ENCODE assay signal across 2 cellular contexts in the genomic region with DNA sequence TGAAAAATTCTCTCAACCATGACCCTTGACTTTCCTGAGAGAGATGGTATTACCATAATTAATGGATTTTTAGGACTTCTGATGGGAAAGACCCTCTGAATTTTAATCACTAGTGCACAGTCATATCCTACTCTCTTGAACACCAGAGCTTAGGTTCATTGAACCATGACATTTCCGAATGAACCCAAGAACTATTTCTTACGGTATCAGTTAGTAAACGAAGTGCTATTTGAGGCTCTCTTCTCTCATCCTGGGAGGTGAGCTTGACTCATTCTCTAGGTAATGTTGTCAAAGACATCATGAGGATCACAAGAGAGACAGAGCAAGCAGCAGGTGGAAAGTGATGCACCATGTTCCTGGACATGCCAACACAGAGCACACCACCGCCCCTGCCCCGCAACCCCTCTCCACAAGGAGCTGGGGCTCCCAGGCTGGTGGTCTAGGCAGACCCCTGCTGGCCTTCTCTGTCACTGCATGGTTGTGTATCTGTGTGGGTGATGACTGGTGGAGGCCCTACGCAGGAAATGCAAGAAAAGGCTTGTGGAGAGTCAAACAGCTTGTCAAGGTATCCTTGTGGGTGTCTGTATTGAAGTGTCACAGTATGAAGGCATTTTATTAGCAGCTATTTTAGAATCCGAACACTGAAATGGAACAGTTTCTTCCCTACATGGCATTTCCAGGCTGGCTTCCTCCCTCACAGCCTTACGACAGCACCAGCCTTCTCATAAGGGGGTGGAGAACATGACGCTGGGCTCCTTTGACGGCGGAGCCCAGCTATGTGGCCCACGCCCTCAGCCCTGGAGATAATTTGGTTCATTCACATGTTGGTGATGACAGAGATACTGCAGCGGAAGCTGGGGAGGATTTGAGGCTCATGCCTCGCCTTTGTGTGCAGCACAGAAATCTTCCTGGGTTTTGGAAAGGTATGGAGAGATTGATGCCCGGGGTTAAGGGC.
TF ChIP-seq lines count a peak whose summit lies in the region.

No MANE protein-coding gene starts in this region.

TF ChIP-seq in SK-N-SH, 30 proteins besides CTCF, POLR2A, EP300 and RAD21 (continued from another document):
- TF ChIP-seq FOSL2 (IDR thresholded peaks at IDR 0.05; ENCODE audit: borderline replicate concordance, low read depth): no peak
- TF ChIP-seq, protein P1, sequence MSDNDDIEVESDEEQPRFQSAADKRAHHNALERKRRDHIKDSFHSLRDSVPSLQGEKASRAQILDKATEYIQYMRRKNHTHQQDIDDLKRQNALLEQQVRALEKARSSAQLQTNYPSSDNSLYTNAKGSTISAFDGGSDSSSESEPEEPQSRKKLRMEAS (IDR thresholded peaks at IDR 0.05; ENCODE audit: low read depth): no peak
- TF ChIP-seq, protein P2, sequence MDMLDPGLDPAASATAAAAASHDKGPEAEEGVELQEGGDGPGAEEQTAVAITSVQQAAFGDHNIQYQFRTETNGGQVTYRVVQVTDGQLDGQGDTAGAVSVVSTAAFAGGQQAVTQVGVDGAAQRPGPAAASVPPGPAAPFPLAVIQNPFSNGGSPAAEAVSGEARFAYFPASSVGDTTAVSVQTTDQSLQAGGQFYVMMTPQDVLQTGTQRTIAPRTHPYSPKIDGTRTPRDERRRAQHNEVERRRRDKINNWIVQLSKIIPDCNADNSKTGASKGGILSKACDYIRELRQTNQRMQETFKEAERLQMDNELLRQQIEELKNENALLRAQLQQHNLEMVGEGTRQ (IDR thresholded peaks at IDR 0.05; ENCODE audit: borderline replicate concordance, low read depth, low read length): no peak
- no peak for TF ChIP-seq FOXM1 (IDR thresholded peaks at IDR 0.05; ENCODE audit: low read depth)
- TF ChIP-seq ELF1 (IDR thresholded peaks at IDR 0.05): no peak
- no peak for TF ChIP-seq IRF3 (IDR thresholded peaks at IDR 0.05; ENCODE audit: low read depth, low read length)
- TF ChIP-seq, protein P3, sequence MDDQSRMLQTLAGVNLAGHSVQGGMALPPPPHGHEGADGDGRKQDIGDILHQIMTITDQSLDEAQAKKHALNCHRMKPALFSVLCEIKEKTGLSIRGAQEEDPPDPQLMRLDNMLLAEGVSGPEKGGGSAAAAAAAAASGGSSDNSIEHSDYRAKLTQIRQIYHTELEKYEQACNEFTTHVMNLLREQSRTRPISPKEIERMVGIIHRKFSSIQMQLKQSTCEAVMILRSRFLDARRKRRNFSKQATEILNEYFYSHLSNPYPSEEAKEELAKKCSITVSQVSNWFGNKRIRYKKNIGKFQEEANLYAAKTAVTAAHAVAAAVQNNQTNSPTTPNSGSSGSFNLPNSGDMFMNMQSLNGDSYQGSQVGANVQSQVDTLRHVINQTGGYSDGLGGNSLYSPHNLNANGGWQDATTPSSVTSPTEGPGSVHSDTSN (IDR thresholded peaks at IDR 0.05): no peak
- no peak for TF ChIP-seq NRF1 (IDR thresholded peaks at IDR 0.05; ENCODE audit: low read depth, low read length)
- no peak for TF ChIP-seq NFIC (IDR thresholded peaks at IDR 0.05; ENCODE audit: borderline replicate concordance)
- TF ChIP-seq RCOR1 (IDR thresholded peaks at IDR 0.05; ENCODE audit: low read length): no peak

TF ChIP-seq in SK-N-SH treated with all-trans-retinoic acid at 6 μM for 48 hours, 23 proteins besides CTCF, POLR2A, EP300 and RAD21 (continued from another document):
- no peak for TF ChIP-seq POU6F1 (CRISPR knock-in tag; IDR thresholded peaks at IDR 0.05; ENCODE audit: borderline replicate concordance, low read depth)
- TF ChIP-seq GLIS3 (CRISPR knock-in tag; IDR thresholded peaks at IDR 0.05): no peak
- TF ChIP-seq ARNTL (CRISPR knock-in tag; IDR thresholded peaks at IDR 0.05; ENCODE audit: borderline replicate concordance, low read depth): no peak
- TF ChIP-seq ZFP30 (CRISPR knock-in tag; IDR thresholded peaks at IDR 0.05): no peak
- no peak for TF ChIP-seq TOX (CRISPR knock-in tag; IDR thresholded peaks at IDR 0.05; ENCODE audit: borderline replicate concordance)
- no peak for TF ChIP-seq ZNF70 (CRISPR knock-in tag; IDR thresholded peaks at IDR 0.05)
- no peak for TF ChIP-seq SNAI2 (CRISPR knock-in tag; IDR thresholded peaks at IDR 0.05)
- TF ChIP-seq, protein P4, sequence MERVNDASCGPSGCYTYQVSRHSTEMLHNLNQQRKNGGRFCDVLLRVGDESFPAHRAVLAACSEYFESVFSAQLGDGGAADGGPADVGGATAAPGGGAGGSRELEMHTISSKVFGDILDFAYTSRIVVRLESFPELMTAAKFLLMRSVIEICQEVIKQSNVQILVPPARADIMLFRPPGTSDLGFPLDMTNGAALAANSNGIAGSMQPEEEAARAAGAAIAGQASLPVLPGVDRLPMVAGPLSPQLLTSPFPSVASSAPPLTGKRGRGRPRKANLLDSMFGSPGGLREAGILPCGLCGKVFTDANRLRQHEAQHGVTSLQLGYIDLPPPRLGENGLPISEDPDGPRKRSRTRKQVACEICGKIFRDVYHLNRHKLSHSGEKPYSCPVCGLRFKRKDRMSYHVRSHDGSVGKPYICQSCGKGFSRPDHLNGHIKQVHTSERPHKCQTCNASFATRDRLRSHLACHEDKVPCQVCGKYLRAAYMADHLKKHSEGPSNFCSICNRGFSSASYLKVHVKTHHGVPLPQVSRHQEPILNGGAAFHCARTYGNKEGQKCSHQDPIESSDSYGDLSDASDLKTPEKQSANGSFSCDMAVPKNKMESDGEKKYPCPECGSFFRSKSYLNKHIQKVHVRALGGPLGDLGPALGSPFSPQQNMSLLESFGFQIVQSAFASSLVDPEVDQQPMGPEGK (CRISPR knock-in tag; IDR thresholded peaks at IDR 0.05; ENCODE audit: borderline replicate concordance): no peak
- TF ChIP-seq, protein P5, sequence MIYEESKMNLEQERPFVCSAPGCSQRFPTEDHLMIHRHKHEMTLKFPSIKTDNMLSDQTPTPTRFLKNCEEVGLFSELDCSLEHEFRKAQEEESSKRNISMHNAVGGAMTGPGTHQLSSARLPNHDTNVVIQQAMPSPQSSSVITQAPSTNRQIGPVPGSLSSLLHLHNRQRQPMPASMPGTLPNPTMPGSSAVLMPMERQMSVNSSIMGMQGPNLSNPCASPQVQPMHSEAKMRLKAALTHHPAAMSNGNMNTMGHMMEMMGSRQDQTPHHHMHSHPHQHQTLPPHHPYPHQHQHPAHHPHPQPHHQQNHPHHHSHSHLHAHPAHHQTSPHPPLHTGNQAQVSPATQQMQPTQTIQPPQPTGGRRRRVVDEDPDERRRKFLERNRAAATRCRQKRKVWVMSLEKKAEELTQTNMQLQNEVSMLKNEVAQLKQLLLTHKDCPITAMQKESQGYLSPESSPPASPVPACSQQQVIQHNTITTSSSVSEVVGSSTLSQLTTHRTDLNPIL (CRISPR knock-in tag; IDR thresholded peaks at IDR 0.05; ENCODE audit: low read depth): no peak
- no peak for TF ChIP-seq ZNF8 (CRISPR knock-in tag; IDR thresholded peaks at IDR 0.05)
